Comparison of ENCODE assay signal across 1 cellular context in genomic region chr6:168331058-168331457, GRCh38.
TF ChIP-seq lines count a peak whose summit lies in the region.

No MANE protein-coding gene starts in this region.

TF ChIP-seq in HepG2, 621 proteins besides CTCF, POLR2A, EP300 and RAD21 (continued from another document and continues in another):
- peak; percentile 29; the same call in 1 of the 2 replicates for TF ChIP-seq NR2F6 (IDR thresholded peaks at IDR 0.05)
- peak; percentile 64; the same call in 1 of the 2 replicates for TF ChIP-seq NR2F6 (CRISPR knock-in tag; IDR thresholded peaks at IDR 0.05)
- TF ChIP-seq MZF1 (CRISPR knock-in tag; IDR thresholded peaks at IDR 0.05; ENCODE audit: borderline replicate concordance): no peak
- TF ChIP-seq FOXA3 (CRISPR knock-in tag; IDR thresholded peaks at IDR 0.05): peak; percentile 52
- no peak for TF ChIP-seq ZNF256 (CRISPR knock-in tag; conservative IDR thresholded peaks at IDR 0.05)
- peak; percentile 98 for TF ChIP-seq CEBPB (IDR thresholded peaks at IDR 0.05; ENCODE audit: borderline replicate concordance, low read depth, low read length)
- TF ChIP-seq ZNF317 (CRISPR knock-in tag; IDR thresholded peaks at IDR 0.05): no peak
- TF ChIP-seq PBX3 (CRISPR knock-in tag; IDR thresholded peaks at IDR 0.05; ENCODE audit: borderline replicate concordance): no peak
- TF ChIP-seq ZNF552 (CRISPR knock-in tag; IDR thresholded peaks at IDR 0.05; ENCODE audit: borderline replicate concordance): no peak
- TF ChIP-seq ZNF138 (CRISPR knock-in tag; IDR thresholded peaks at IDR 0.05; ENCODE audit: low read depth): no peak
- no peak for TF ChIP-seq ZNF841 (CRISPR knock-in tag; IDR thresholded peaks at IDR 0.05; ENCODE audit: borderline replicate concordance)
- TF ChIP-seq KLF12 (CRISPR knock-in tag; IDR thresholded peaks at IDR 0.05; ENCODE audit: borderline replicate concordance): no peak
- no peak for TF ChIP-seq ZFP1 (CRISPR knock-in tag; IDR thresholded peaks at IDR 0.05)
- TF ChIP-seq ZNF619 (CRISPR knock-in tag; IDR thresholded peaks at IDR 0.05): no peak
- no peak for TF ChIP-seq SUZ12 (IDR thresholded peaks at IDR 0.05; ENCODE audit: low read depth, low read length)
- TF ChIP-seq ATRX (CRISPR knock-in tag; IDR thresholded peaks at IDR 0.05; ENCODE audit: borderline replicate concordance): no peak
- TF ChIP-seq HNF4G (IDR thresholded peaks at IDR 0.05; ENCODE audit: borderline replicate concordance, low read depth, low read length): no peak
- TF ChIP-seq HNF4G (CRISPR knock-in tag; IDR thresholded peaks at IDR 0.05; ENCODE audit: borderline replicate concordance, low read depth): no peak
- no peak for TF ChIP-seq FLYWCH1 (CRISPR knock-in tag; IDR thresholded peaks at IDR 0.05)
- no peak for TF ChIP-seq ZZZ3 (CRISPR knock-in tag; IDR thresholded peaks at IDR 0.05; ENCODE audit: borderline replicate concordance)
- no peak for TF ChIP-seq MXD4 (CRISPR knock-in tag; IDR thresholded peaks at IDR 0.05)
- TF ChIP-seq ZNF790 (CRISPR knock-in tag; IDR thresholded peaks at IDR 0.05; ENCODE audit: borderline replicate concordance): no peak
- no peak for TF ChIP-seq ZNF230 (CRISPR knock-in tag; IDR thresholded peaks at IDR 0.05)
- no peak for TF ChIP-seq ZBTB7B (CRISPR knock-in tag; IDR thresholded peaks at IDR 0.05)
- no peak for TF ChIP-seq IRF2 (CRISPR knock-in tag; IDR thresholded peaks at IDR 0.05)
- no peak for TF ChIP-seq ZHX2 (IDR thresholded peaks at IDR 0.05; ENCODE audit: low read depth)
- TF ChIP-seq ZHX2 (CRISPR knock-in tag; IDR thresholded peaks at IDR 0.05; ENCODE audit: borderline replicate concordance): no peak
- no peak for TF ChIP-seq JARID2 (CRISPR knock-in tag; IDR thresholded peaks at IDR 0.05; ENCODE audit: insufficient replicate concordance)
- no peak for TF ChIP-seq ZNF160 (CRISPR knock-in tag; IDR thresholded peaks at IDR 0.05)
- no peak for TF ChIP-seq TFE3 (CRISPR knock-in tag; IDR thresholded peaks at IDR 0.05)
- no peak for TF ChIP-seq CBX1 (IDR thresholded peaks at IDR 0.05; ENCODE audit: low read depth)
- no peak for TF ChIP-seq HMGXB3 (CRISPR knock-in tag; IDR thresholded peaks at IDR 0.05; ENCODE audit: borderline replicate concordance)
- no peak for TF ChIP-seq AFF4 (CRISPR knock-in tag; IDR thresholded peaks at IDR 0.05)
- no peak for TF ChIP-seq SIX4 (CRISPR knock-in tag; IDR thresholded peaks at IDR 0.05)
- TF ChIP-seq NR0B2 (CRISPR knock-in tag; IDR thresholded peaks at IDR 0.05): no peak
- TF ChIP-seq HOXA5 (CRISPR knock-in tag; IDR thresholded peaks at IDR 0.05): no peak
- TF ChIP-seq PHF5A (CRISPR knock-in tag; IDR thresholded peaks at IDR 0.05; ENCODE audit: low read depth, unreplicated experiment): no peak
- TF ChIP-seq TSC22D2 (CRISPR knock-in tag; IDR thresholded peaks at IDR 0.05; ENCODE audit: borderline replicate concordance): no peak
- TF ChIP-seq CREBL2 (CRISPR knock-in tag; IDR thresholded peaks at IDR 0.05; ENCODE audit: borderline replicate concordance): no peak
- TF ChIP-seq ZNF550 (CRISPR knock-in tag; IDR thresholded peaks at IDR 0.05; ENCODE audit: borderline replicate concordance): no peak
- 0 out of 2 replicates have a peak, but pooled peaks have one; percentile 31 for TF ChIP-seq ZBTB33 (CRISPR knock-in tag; IDR thresholded peaks at IDR 0.05)
- no peak for TF ChIP-seq KMT2A (CRISPR knock-in tag; IDR thresholded peaks at IDR 0.05)
- TF ChIP-seq SRY (CRISPR knock-in tag; IDR thresholded peaks at IDR 0.05): no peak
- TF ChIP-seq GATAD2A (CRISPR knock-in tag; IDR thresholded peaks at IDR 0.05): peak; percentile 83
